Comparison of ENCODE assay signal across 2 cellular contexts in genomic region chr4:97504713-97505112, GRCh38.
TF ChIP-seq lines count a peak whose summit lies in the region.

No MANE protein-coding gene starts in this region.

TF ChIP-seq in GM23338, 12 proteins besides CTCF, POLR2A, EP300 and RAD21 (continued from another document):
- TF ChIP-seq CREB1 (CRISPR knock-in tag; IDR thresholded peaks at IDR 0.05; ENCODE audit: low read depth) (no peak), ZNF114 (CRISPR knock-in tag; IDR thresholded peaks at IDR 0.05) (no peak), ETS1 (IDR thresholded peaks at IDR 0.05) (no peak), EZH2 (IDR thresholded peaks at IDR 0.05; ENCODE audit: low read depth, unreplicated experiment) (no peak), ZNF462 (CRISPR knock-in tag; IDR thresholded peaks at IDR 0.05) (no peak), EZH2phosphoT487 (IDR thresholded peaks at IDR 0.05; ENCODE audit: unreplicated experiment) (no peak), REST (IDR thresholded peaks at IDR 0.05; ENCODE audit: unreplicated experiment) (no peak), NANOG (IDR thresholded peaks at IDR 0.05; ENCODE audit: borderline replicate concordance) (no peak), ZNF331 (CRISPR knock-in tag; IDR thresholded peaks at IDR 0.05; ENCODE audit: low read depth) (no peak), JUNB (IDR thresholded peaks at IDR 0.05; ENCODE audit: unreplicated experiment) (no peak), POLR2AphosphoS5 (IDR thresholded peaks at IDR 0.05; ENCODE audit: low read depth) (no peak)

TF ChIP-seq in K562, 482 proteins besides CTCF, POLR2A, EP300 and RAD21 (continued from another document):
- TF ChIP-seq ZNF316 (IDR thresholded peaks at IDR 0.05): 0 out of 2 replicates have a peak, but pooled peaks have one; percentile 2
